ENCODE assay signal across 1 cellular context in genomic region chr1:94237291-94238226, GRCh38.
A peak's percentile ranks its signal among the peaks of the same experiment; 100 is the strongest.
TF ChIP-seq lines count a peak whose summit lies in the region.

TSS of gene ARHGAP29 (minus strand) at chr1:94237584. CDS start at chr1:94231611, 5,973 bp downstream.

TF ChIP-seq in K562, 482 proteins besides CTCF, POLR2A, EP300 and RAD21 (continued from another document):
- TF ChIP-seq ZNF609 (CRISPR knock-in tag; IDR thresholded peaks at IDR 0.05; ENCODE audit: borderline replicate concordance) (no peak), ZNF146 (CRISPR knock-in tag; IDR thresholded peaks at IDR 0.05; ENCODE audit: unreplicated experiment) (no peak), HNRNPLL (IDR thresholded peaks at IDR 0.05; ENCODE audit: low read depth, low read length, poor library complexity, severe bottlenecking) (peak; percentile 77), ESRRB (CRISPR knock-in tag; IDR thresholded peaks at IDR 0.05; ENCODE audit: borderline replicate concordance) (no peak), BHLHE40 (IDR thresholded peaks at IDR 0.05; ENCODE audit: low read length) (no peak), ZBTB1 (CRISPR knock-in tag; IDR thresholded peaks at IDR 0.05; ENCODE audit: borderline replicate concordance, low read depth) (peak; percentile 94), ZNF318 (IDR thresholded peaks at IDR 0.05; ENCODE audit: borderline replicate concordance in 1 of 2, low read depth in 1 of 2) (no peak), CHD4 (IDR thresholded peaks at IDR 0.05; ENCODE audit: insufficient read depth, insufficient replicate concordance, low read depth, low read length, poor library complexity, severe bottlenecking) (no peak), BRD4 (IDR thresholded peaks at IDR 0.05) (no peak), NFATC3 (IDR thresholded peaks at IDR 0.05) (no peak), CREB1 (IDR thresholded peaks at IDR 0.05) (peak; percentile 52; the same call in 1 of the 2 replicates), CREB1 (CRISPR knock-in tag; IDR thresholded peaks at IDR 0.05) (no peak), ARID3B (CRISPR knock-in tag; IDR thresholded peaks at IDR 0.05; ENCODE audit: borderline replicate concordance) (no peak), PML (IDR thresholded peaks at IDR 0.05; ENCODE audit: low read length) (no peak), YBX1 (IDR thresholded peaks at IDR 0.05) (no peak), RFX1 (IDR thresholded peaks at IDR 0.05) (no peak), TCF15 (CRISPR knock-in tag; IDR thresholded peaks at IDR 0.05) (no peak), SMAD3 (CRISPR knock-in tag; conservative IDR thresholded peaks at IDR 0.05) (no peak), PYGO2 (tag; IDR thresholded peaks at IDR 0.05) (no peak), ZZZ3 (IDR thresholded peaks at IDR 0.05) (no peak), TEAD2 (tag; IDR thresholded peaks at IDR 0.05) (no peak), PBX2 (CRISPR knock-in tag; IDR thresholded peaks at IDR 0.05; ENCODE audit: low read depth) (no peak), PBX2 (tag; conservative IDR thresholded peaks at IDR 0.05; ENCODE audit: low read depth) (no peak), E2F1 (CRISPR knock-in tag; IDR thresholded peaks at IDR 0.05) (no peak), HEY1 (CRISPR knock-in tag; IDR thresholded peaks at IDR 0.05; ENCODE audit: borderline replicate concordance) (no peak), RB1 (IDR thresholded peaks at IDR 0.05; ENCODE audit: low read depth) (no peak), ZFP91 (CRISPR knock-in tag; IDR thresholded peaks at IDR 0.05) (no peak), ATF4 (CRISPR knock-in tag; IDR thresholded peaks at IDR 0.05) (no peak), CCAR2 (IDR thresholded peaks at IDR 0.05; ENCODE audit: low read depth, low read length) (no peak), BRD9 (IDR thresholded peaks at IDR 0.05; ENCODE audit: low read depth, partially characterized antibody) (no peak), NFIC (IDR thresholded peaks at IDR 0.05) (no peak)
